Comparison of ENCODE assay signal across 1 cellular context in the genomic region with DNA sequence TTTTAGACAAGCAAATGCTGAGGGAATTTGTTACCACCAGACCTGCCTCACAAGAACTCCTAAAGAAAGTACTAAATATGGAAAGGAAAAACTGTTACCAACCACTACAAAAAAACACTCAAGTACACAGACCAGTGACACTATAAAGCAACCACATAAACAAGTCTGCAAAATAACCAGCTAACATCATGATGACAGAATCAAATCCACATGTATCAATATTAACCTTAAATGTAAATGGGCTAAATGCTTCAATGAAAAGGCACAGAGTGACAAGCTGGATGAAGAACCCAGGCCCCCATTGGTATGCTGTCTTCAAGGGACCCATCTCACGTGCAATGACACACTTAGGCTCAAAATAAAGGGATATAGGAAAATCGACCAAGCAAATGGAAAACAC.
"Had no signal": no experiment of that assay in that cellular context is flagged by ENCODE, and none has a peak within 500 bp of the region (broad histone marks: within the 10 kb centered on the region; RNA-seq: fewer than 3 reads in every experiment).

No MANE protein-coding gene starts in this region.

- H3K4me3 ChIP-seq: GM12878 had no signal

- ATAC-seq: GM12878 had no signal
